ENCODE assay signal across 26 cellular contexts in genomic region chrX:34563809-34564208, GRCh38.
DNase-seq lines count a peak whose midpoint lies in the region; ATAC-seq, FAIRE-seq and TF ChIP-seq lines count a peak whose summit lies in the region.
"Had no signal": no experiment of that assay in that cellular context is flagged by ENCODE, and none has a peak within 500 bp of the region (broad histone marks: within the 10 kb centered on the region; RNA-seq: fewer than 3 reads in every experiment).

No MANE protein-coding gene starts in this region.

- H3K4me1 ChIP-seq in GM23338 (ENCODE audit: insufficient read depth) (peaks cover 62% of the 10 kb centered on the region), heart right ventricle (no peaks in the 10 kb centered on the region)
- H3K4me1 ChIP-seq: uterus had no signal

- TF ChIP-seq CTCF in GM23338 (conservative IDR thresholded peaks at IDR 0.05; ENCODE audit: low read depth in 2 of 2), result no peak
- no peak for TF ChIP-seq CTCF in epithelial cell of esophagus (IDR thresholded peaks at IDR 0.05; ENCODE audit: insufficient read depth, low read depth, low read length, missing control alignments)
- no peak for TF ChIP-seq CTCF in heart right ventricle (IDR thresholded peaks at IDR 0.05)
- TF ChIP-seq CTCF in D721Med (IDR thresholded peaks at IDR 0.05; ENCODE audit: insufficient read depth, missing control alignments), result no peak

- intact Hi-C loops in heart right ventricle (cut with DNase I), result no loop called here

- peak overlapping the region; percentile 89; the same call in 1 of the 2 replicates for H3K27ac Mint-ChIP-seq in GM23338
- H3K27ac Mint-ChIP-seq in stimulated activated effector memory CD8-positive, alpha-beta T cell treated with anti-CD3 and anti-CD28 coated beads, Interleukin-12 subunit alpha, Interleukin-12 subunit beta, amount 100 ng/mL, for 72 hours, result no peak overlapping the region
- H3K27ac Mint-ChIP-seq: activated naive CD4-positive, alpha-beta T cell treated with anti-CD3 and anti-CD28 coated beads, Interleukin-2, amount 10 ng/mL, durations not matched to agents 7 days and 5 days; CD4-positive, alpha-beta T cell; mesothelial cell of epicardium; naive thymus-derived CD4-positive, alpha-beta T cell; stimulated activated naive B cell treated with anti-CD40 and anti-IgM and Interleukin-4, amounts not matched to agents 10 μg/mL and 1 μg/mL and 100 μg/mL, for 72 hours had no signal

- H3K27me3 ChIP-seq in GM23338 (ENCODE audit: insufficient read depth) (no peaks in the 10 kb centered on the region), heart right ventricle (peaks cover 0 to 5% (median 0%) of the 10 kb centered on the region in 7 donors)
- H3K27me3 ChIP-seq: uterus had no signal

- peaks cover 12% of the 10 kb centered on the region for H3K36me3 Mint-ChIP-seq in GM23338 (ENCODE audit: low read depth)
- no peaks in the 10 kb centered on the region for H3K36me3 Mint-ChIP-seq in stimulated activated effector memory CD8-positive, alpha-beta T cell treated with anti-CD3 and anti-CD28 coated beads, Interleukin-12 subunit alpha, Interleukin-12 subunit beta, amount 100 ng/mL, for 72 hours
- H3K36me3 Mint-ChIP-seq: activated naive CD4-positive, alpha-beta T cell treated with anti-CD3 and anti-CD28 coated beads, Interleukin-2, amount 10 ng/mL, durations not matched to agents 7 days and 5 days; mesothelial cell of epicardium; naive thymus-derived CD4-positive, alpha-beta T cell; stimulated activated naive B cell treated with anti-CD40 and anti-IgM and Interleukin-4, amounts not matched to agents 10 μg/mL and 1 μg/mL and 100 μg/mL, for 72 hours had no signal

- H3K79me2 ChIP-seq in GM23338 (replicated peaks; ENCODE audit: insufficient read depth), result no peaks in the 10 kb centered on the region

- WGBS in heart right ventricle, 2 donors, result 94 to 95% methylated on average over 1 of the region's 1 CpG

- H3K36me3 ChIP-seq in GM23338 (ENCODE audit: insufficient read depth) (no peaks in the 10 kb centered on the region), heart right ventricle (no peaks in the 10 kb centered on the region)
- H3K36me3 ChIP-seq: uterus had no signal

- ATAC-seq in GM23338, result no peak
- ATAC-seq in stimulated activated effector memory CD8-positive, alpha-beta T cell treated with anti-CD3 and anti-CD28 coated beads, Interleukin-12 subunit alpha, Interleukin-12 subunit beta, amount 100 ng/mL, for 72 hours, result no peak
- ATAC-seq in heart right ventricle, result no peak
- ATAC-seq: left lobe of liver; naive thymus-derived CD4-positive, alpha-beta T cell; stimulated activated naive B cell treated with anti-CD40 and anti-IgM and Interleukin-4, amounts not matched to agents 10 μg/mL and 1 μg/mL and 100 μg/mL, for 72 hours had no signal

- H3K9me3 ChIP-seq in heart right ventricle, result peaks cover 0 to 6% (median 0%) of the 10 kb centered on the region in 11 donors
- H3K9me3 ChIP-seq: uterus had no signal

- H3K27me3 Mint-ChIP-seq in GM23338 (ENCODE audit: insufficient read depth, low read depth, poor library complexity), result no peaks in the 10 kb centered on the region
- H3K27me3 Mint-ChIP-seq: activated naive CD4-positive, alpha-beta T cell treated with anti-CD3 and anti-CD28 coated beads, Interleukin-2, amount 10 ng/mL, durations not matched to agents 7 days and 5 days; CD4-positive, alpha-beta T cell; naive thymus-derived CD4-positive, alpha-beta T cell; stimulated activated naive B cell treated with anti-CD40 and anti-IgM and Interleukin-4, amounts not matched to agents 10 μg/mL and 1 μg/mL and 100 μg/mL, for 72 hours had no signal

- H3K4me1 Mint-ChIP-seq in GM23338, result peaks cover 51% of the 10 kb centered on the region
- no peaks in the 10 kb centered on the region for H3K4me1 Mint-ChIP-seq in stimulated activated effector memory CD8-positive, alpha-beta T cell treated with anti-CD3 and anti-CD28 coated beads, Interleukin-12 subunit alpha, Interleukin-12 subunit beta, amount 100 ng/mL, for 72 hours
- H3K4me1 Mint-ChIP-seq: activated naive CD4-positive, alpha-beta T cell treated with anti-CD3 and anti-CD28 coated beads, Interleukin-2, amount 10 ng/mL, durations not matched to agents 7 days and 5 days; mesothelial cell of epicardium; naive thymus-derived CD4-positive, alpha-beta T cell; stimulated activated naive B cell treated with anti-CD40 and anti-IgM and Interleukin-4, amounts not matched to agents 10 μg/mL and 1 μg/mL and 100 μg/mL, for 72 hours had no signal

- H3K9me2 ChIP-seq in GM23338 (ENCODE audit: insufficient read depth), result no peaks in the 10 kb centered on the region

- DNase-seq in GM23338 (ENCODE audit: low spot score), result peak; percentile 44
- peak; percentile 5 for DNase-seq in RCC 7860 (ENCODE audit: low spot score)
- peak; percentile 60 for DNase-seq in epithelial cell of esophagus (ENCODE audit: low read depth)
- peak; percentile 46 for DNase-seq in renal cortical epithelial cell (ENCODE audit: low read depth)
- no peak for DNase-seq in stimulated activated effector memory CD8-positive, alpha-beta T cell treated with anti-CD3 and anti-CD28 coated beads, Interleukin-12 subunit alpha, Interleukin-12 subunit beta, amount 100 ng/mL, for 72 hours (ENCODE audit: low spot score in 2 of 2)
- DNase-seq in heart right ventricle, result no peak
- no peak for DNase-seq in D721Med (ENCODE audit: insufficient read length, low spot score)
- DNase-seq: activated CD4-positive, alpha-beta T cell treated with anti-CD3 and anti-CD28 coated beads, Interleukin-2, amount 50 U/mL, for 1 hour; activated naive CD4-positive, alpha-beta T cell treated with anti-CD3 and anti-CD28 coated beads, Interleukin-2, amount 10 ng/mL, durations not matched to agents 7 days and 5 days; amniotic stem cell; CD4-positive, alpha-beta T cell; GDM1; head of caudate nucleus; naive thymus-derived CD4-positive, alpha-beta T cell; NCI-H1105; NCI-H2029; NCI-H226; nucleus accumbens; stimulated activated CD4-positive, alpha-beta T cell treated with anti-CD3 and anti-CD28 coated beads, Interleukin-4, amount 100 ng/mL, for 1 hour; stimulated activated naive B cell treated with anti-CD40 and anti-IgM and Interleukin-4, amounts not matched to agents 10 μg/mL and 1 μg/mL and 100 μg/mL, for 72 hours; T-helper 9 cell; uterus had no signal

- peak; percentile 74 for FAIRE-seq in RCC 7860 (lab: Jason Lieb, UNC)
- no peak for FAIRE-seq in D721Med (lab: Jason Lieb, UNC)
- FAIRE-seq: GM18507, H54 had no signal

- peak overlapping the region; percentile 66 for H3K27ac ChIP-seq in GM23338 (ENCODE audit: low read depth)
- H3K27ac ChIP-seq in heart right ventricle, result no peak overlapping the region
- H3K27ac ChIP-seq: uterus had no signal

- peak overlapping the region; percentile 39 for H3K4me2 ChIP-seq in GM23338

- H4K20me1 ChIP-seq in GM23338 (replicated peaks; ENCODE audit: insufficient read depth), result no peaks in the 10 kb centered on the region

- H2AFZ ChIP-seq in GM23338, result no peak overlapping the region

- H3F3A ChIP-seq in GM23338 (replicated peaks; ENCODE audit: low read depth), result peaks cover 3% of the 10 kb centered on the region

- peaks cover 10% of the 10 kb centered on the region for H3K9me3 Mint-ChIP-seq in GM23338
- peaks cover 2% of the 10 kb centered on the region for H3K9me3 Mint-ChIP-seq in stimulated activated effector memory CD8-positive, alpha-beta T cell treated with anti-CD3 and anti-CD28 coated beads, Interleukin-12 subunit alpha, Interleukin-12 subunit beta, amount 100 ng/mL, for 72 hours
- H3K9me3 Mint-ChIP-seq: activated naive CD4-positive, alpha-beta T cell treated with anti-CD3 and anti-CD28 coated beads, Interleukin-2, amount 10 ng/mL, durations not matched to agents 7 days and 5 days; CD4-positive, alpha-beta T cell had no signal

- peak overlapping the region; percentile 54 for H3K4me3 Mint-ChIP-seq in GM23338
- no peak overlapping the region for H3K4me3 Mint-ChIP-seq in stimulated activated effector memory CD8-positive, alpha-beta T cell treated with anti-CD3 and anti-CD28 coated beads, Interleukin-12 subunit alpha, Interleukin-12 subunit beta, amount 100 ng/mL, for 72 hours
- H3K4me3 Mint-ChIP-seq: activated naive CD4-positive, alpha-beta T cell treated with anti-CD3 and anti-CD28 coated beads, Interleukin-2, amount 10 ng/mL, durations not matched to agents 7 days and 5 days; CD4-positive, alpha-beta T cell; mesothelial cell of epicardium; naive thymus-derived CD4-positive, alpha-beta T cell; stimulated activated naive B cell treated with anti-CD40 and anti-IgM and Interleukin-4, amounts not matched to agents 10 μg/mL and 1 μg/mL and 100 μg/mL, for 72 hours had no signal

- H3K4me3 ChIP-seq in GM23338, result 0 out of 2 replicates have a peak overlapping the region, but pooled peaks have one; percentile 2
- H3K4me3 ChIP-seq in epithelial cell of esophagus (ENCODE audit: low read length), result no peak overlapping the region
- no peak overlapping the region for H3K4me3 ChIP-seq in heart right ventricle
- H3K4me3 ChIP-seq: uterus had no signal

TF ChIP-seq in GM23338, 12 proteins besides CTCF, POLR2A, EP300 and RAD21:
- peak; percentile 50; the same call in 1 of the 2 replicates for TF ChIP-seq NANOG (IDR thresholded peaks at IDR 0.05; ENCODE audit: borderline replicate concordance)
- TF ChIP-seq ETS1 (IDR thresholded peaks at IDR 0.05), result no peak

Comparison
In these comparisons a context has a peak if more than half of its experiments do, and no peak if none do; other contexts are left out.
1. DNase-seq: peak in GM23338 (single experiment), RCC 7860 (single experiment), epithelial cell of esophagus (single experiment) and renal cortical epithelial cell (single experiment); none in stimulated activated effector memory CD8-positive, alpha-beta T cell treated with anti-CD3 and anti-CD28 coated beads, Interleukin-12 subunit alpha, Interleukin-12 subunit beta, amount 100 ng/mL, for 72 hours (0 of 2), heart right ventricle (0 of 2) and D721Med (single experiment).